13 cellular contexts compared by ENCODE assay signal in the genomic region with DNA sequence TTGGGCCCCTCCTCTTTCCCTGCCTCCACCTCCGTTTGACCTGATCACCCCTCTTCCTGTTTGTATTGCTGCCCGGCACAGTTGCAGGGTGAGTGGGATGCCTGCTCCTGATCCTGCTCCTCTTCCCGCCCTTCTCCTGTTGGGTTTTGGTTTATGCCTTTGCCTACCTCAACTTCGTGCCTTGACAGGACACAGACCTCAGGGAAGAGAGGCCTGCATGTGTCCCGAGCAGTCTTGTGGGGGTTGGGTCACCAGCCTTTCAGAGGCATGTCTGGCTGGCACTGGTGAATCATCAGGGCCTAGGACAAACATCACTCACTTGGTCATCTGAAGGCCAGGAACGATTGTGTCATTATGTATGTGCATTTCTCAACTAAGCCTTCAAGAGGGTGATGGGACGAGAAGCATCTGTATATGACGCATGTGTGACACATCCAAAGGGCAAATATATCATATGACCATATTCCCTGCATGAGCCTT. TPM values are rescaled to one million over a fixed set of nuclear protein-coding genes. Genes with fewer than 3 reads are reported as not detected.
A peak's percentile ranks its signal among the peaks of the same experiment; 100 is the strongest.
DNase-seq lines count a peak whose midpoint lies in the region; ATAC-seq, FAIRE-seq and TF ChIP-seq lines count a peak whose summit lies in the region.
"Had no signal": no experiment of that assay in that cellular context is flagged by ENCODE, and none has a peak within 500 bp of the region (broad histone marks: within the 10 kb centered on the region; RNA-seq: fewer than 3 reads in every experiment).

No MANE protein-coding gene starts in this region.

- TF ChIP-seq EP300 in A549 (IDR thresholded peaks at IDR 0.05), result peak; percentile 95 to 96; a peak in 4 of 5 replicates

- WGBS in A549 (ENCODE audit: missing lambda C conversion rate), result 2% methylated on average over 8 of the region's 8 CpGs
- WGBS in adrenal gland, 4 donors, result 41 to 46% (median 42%) methylated on average over 8 of the region's 8 CpGs
- 78 to 84% methylated on average over 8 of the region's 8 CpGs for WGBS in lower leg skin, 2 donors

- DNase-seq in A549 (ENCODE audit: low read depth in 1 of 2, low spot score in 1 of 2), result peak; percentile 96 to 99
- DNase-seq in HS-5 (ENCODE audit: low read depth), result peak; percentile 100
- peak; percentile 88 to 97 (median 94) for DNase-seq in adrenal gland
- DNase-seq in iris pigment epithelial cell (ENCODE audit: low read depth), result peak; percentile 94
- DNase-seq in GM19240 (ENCODE audit: insufficient read length, low spot score), result no peak
- no peak for DNase-seq in lower leg skin (ENCODE audit: low spot score in 2 of 2)
- DNase-seq: activated CD8-positive, alpha-beta memory T cell treated with anti-CD3 and anti-CD28 coated beads, Interleukin-2, amount 10 ng/mL, durations not matched to agents 7 days and 5 days; GOT3; NCI-H2171 treated with DMSO at 0.1 percent for 48 hours; pancreas had no signal

- POLR2A ChIA-PET in A549 (lab: Yijun Ruan, JAX), result no interaction called here

- ATAC-seq in A549 (peak; percentile 98 to 99), GM19035 (IDR thresholded peaks at IDR 0.05; ENCODE audit: unreplicated experiment) (no peak), GM18868 (IDR thresholded peaks at IDR 0.05; ENCODE audit: unreplicated experiment) (no peak)
- ATAC-seq: activated CD8-positive, alpha-beta memory T cell treated with anti-CD3 and anti-CD28 coated beads, Interleukin-2, amount 10 ng/mL, durations not matched to agents 7 days and 5 days had no signal

- peak overlapping the region; percentile 95 to 98 for H3K27ac ChIP-seq in A549
- H3K27ac ChIP-seq in adrenal gland, result peak overlapping the region; percentile 25 to 92 (median 63)
- H3K27ac ChIP-seq: BLaER1, pancreas had no signal

- TF ChIP-seq RAD21 in A549 (conservative IDR thresholded peaks at IDR 0.05 in 1 of 2, IDR thresholded peaks at IDR 0.05 in 1 of 2), result peak; percentile 13 to 62; a peak in 3 of 5 replicates

- TF ChIP-seq POLR2A in A549 (IDR thresholded peaks at IDR 0.05; ENCODE audit: low read length), result no peak
- peak in 1 of 2 donors; percentile 46 for TF ChIP-seq POLR2A in adrenal gland (IDR thresholded peaks at IDR 0.05)
- no peak for TF ChIP-seq POLR2A in lower leg skin (IDR thresholded peaks at IDR 0.05)

- no peak overlapping the region; the same call in 2 of the 3 replicates for H3K4me3 ChIP-seq in A549
- H3K4me3 ChIP-seq in adrenal gland, result no peak overlapping the region
- no peak overlapping the region for H3K4me3 ChIP-seq in lower leg skin (ENCODE audit: low read depth, poor library complexity, severe bottlenecking)
- H3K4me3 ChIP-seq: BLaER1, pancreas had no signal

- H3K4me1 ChIP-seq in A549 (peaks cover 61% of the 10 kb centered on the region), adrenal gland (replicated peaks in 1 of 2) (peaks cover 10 to 18% of the 10 kb centered on the region in 2 donors)
- H3K4me1 ChIP-seq: BLaER1, pancreas had no signal

- H3K36me3 ChIP-seq in adrenal gland (replicated peaks in 1 of 2), result no peaks in the 10 kb centered on the region
- H3K36me3 ChIP-seq: BLaER1, pancreas had no signal

- H3K9me3 ChIP-seq in A549 (peaks cover 7% of the 10 kb centered on the region; the same call in 1 of the 3 replicates), adrenal gland (replicated peaks in 1 of 3) (no peaks in the 10 kb centered on the region)
- H3K9me3 ChIP-seq: pancreas had no signal

- CTCF ChIA-PET in A549 (lab: Yijun Ruan, JAX), result interaction anchor here (1.3 kb wide), 1 partner anchor 149 kb away, joined by 3 read pairs; no protein-coding TSS in a partner anchor

- peak overlapping the region; percentile 76 for H3K4me2 ChIP-seq in A549
- H3K4me2 ChIP-seq: BLaER1 had no signal

- intact Hi-C loops in adrenal gland (cut with DNase I), result no loop called here
- intact Hi-C loops in lower leg skin (cut with DNase I; ENCODE audit: low total_unique reads), result no loop called here

- H3K27me3 ChIP-seq in adrenal gland, result no peaks in the 10 kb centered on the region
- H3K27me3 ChIP-seq: BLaER1, pancreas had no signal

- peak; percentile 100 for FAIRE-seq in A549 (lab: Jason Lieb, UNC)
- FAIRE-seq: pancreas had no signal

- TF ChIP-seq CTCF in A549 (IDR thresholded peaks at IDR 0.05), result no peak
- no peak for TF ChIP-seq CTCF in adrenal gland (IDR thresholded peaks at IDR 0.05)
- no peak for TF ChIP-seq CTCF in lower leg skin (IDR thresholded peaks at IDR 0.05)

TF ChIP-seq in A549, 52 proteins besides CTCF, POLR2A, EP300 and RAD21 (continues in another document):
- TF ChIP-seq MAZ (IDR thresholded peaks at IDR 0.05; ENCODE audit: borderline replicate concordance, low read depth, low read length), result no peak
- peak; percentile 64 for TF ChIP-seq MAFK (IDR thresholded peaks at IDR 0.05; ENCODE audit: partially characterized antibody)
- TF ChIP-seq, protein P1, sequence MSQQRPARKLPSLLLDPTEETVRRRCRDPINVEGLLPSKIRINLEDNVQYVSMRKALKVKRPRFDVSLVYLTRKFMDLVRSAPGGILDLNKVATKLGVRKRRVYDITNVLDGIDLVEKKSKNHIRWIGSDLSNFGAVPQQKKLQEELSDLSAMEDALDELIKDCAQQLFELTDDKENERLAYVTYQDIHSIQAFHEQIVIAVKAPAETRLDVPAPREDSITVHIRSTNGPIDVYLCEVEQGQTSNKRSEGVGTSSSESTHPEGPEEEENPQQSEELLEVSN (IDR thresholded peaks at IDR 0.05; ENCODE audit: borderline replicate concordance, low read depth), result peak; percentile 91
- TF ChIP-seq ZSCAN20 (CRISPR knock-in tag; IDR thresholded peaks at IDR 0.05), result peak; percentile 84
- TF ChIP-seq FOSL2 (IDR thresholded peaks at IDR 0.05), result peak; percentile 99
- TF ChIP-seq FOSL2 (CRISPR knock-in tag; IDR thresholded peaks at IDR 0.05), result peak; percentile 99
- no peak for TF ChIP-seq ZC3H11A (IDR thresholded peaks at IDR 0.05)
- TF ChIP-seq MYC (IDR thresholded peaks at IDR 0.05; ENCODE audit: borderline replicate concordance, low read length), result peak; percentile 80; the same call in 1 of the 2 replicates
- TF ChIP-seq CHD2 (IDR thresholded peaks at IDR 0.05; ENCODE audit: low read length, partially characterized antibody), result peak; percentile 60
- TF ChIP-seq ESRRA (IDR thresholded peaks at IDR 0.05; ENCODE audit: borderline replicate concordance, low read length), result no peak
- TF ChIP-seq, protein P2, sequence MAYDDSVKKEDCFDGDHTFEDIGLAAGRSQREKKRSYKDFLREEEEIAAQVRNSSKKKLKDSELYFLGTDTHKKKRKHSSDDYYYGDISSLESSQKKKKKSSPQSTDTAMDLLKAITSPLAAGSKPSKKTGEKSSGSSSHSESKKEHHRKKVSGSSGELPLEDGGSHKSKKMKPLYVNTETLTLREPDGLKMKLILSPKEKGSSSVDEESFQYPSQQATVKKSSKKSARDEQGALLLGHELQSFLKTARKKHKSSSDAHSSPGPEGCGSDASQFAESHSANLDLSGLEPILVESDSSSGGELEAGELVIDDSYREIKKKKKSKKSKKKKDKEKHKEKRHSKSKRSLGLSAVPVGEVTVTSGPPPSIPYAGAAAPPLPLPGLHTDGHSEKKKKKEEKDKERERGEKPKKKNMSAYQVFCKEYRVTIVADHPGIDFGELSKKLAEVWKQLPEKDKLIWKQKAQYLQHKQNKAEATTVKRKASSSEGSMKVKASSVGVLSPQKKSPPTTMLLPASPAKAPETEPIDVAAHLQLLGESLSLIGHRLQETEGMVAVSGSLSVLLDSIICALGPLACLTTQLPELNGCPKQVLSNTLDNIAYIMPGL (CRISPR knock-in tag; IDR thresholded peaks at IDR 0.05; ENCODE audit: borderline replicate concordance), result no peak
- TF ChIP-seq KDM1A (IDR thresholded peaks at IDR 0.05; ENCODE audit: low read depth), result no peak
- TF ChIP-seq JUN (IDR thresholded peaks at IDR 0.05), result peak; percentile 98
- no peak for TF ChIP-seq CBX8 (IDR thresholded peaks at IDR 0.05)
- TF ChIP-seq KDM5A (IDR thresholded peaks at IDR 0.05), result no peak
- peak; percentile 59; the same call in 1 of the 2 replicates for TF ChIP-seq NPAS2 (CRISPR knock-in tag; IDR thresholded peaks at IDR 0.05; ENCODE audit: borderline replicate concordance)
- TF ChIP-seq, protein P3, sequence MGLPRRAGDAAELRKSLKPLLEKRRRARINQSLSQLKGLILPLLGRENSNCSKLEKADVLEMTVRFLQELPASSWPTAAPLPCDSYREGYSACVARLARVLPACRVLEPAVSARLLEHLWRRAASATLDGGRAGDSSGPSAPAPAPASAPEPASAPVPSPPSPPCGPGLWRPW (IDR thresholded peaks at IDR 0.05), result peak; percentile 98
- peak; percentile 63 for TF ChIP-seq NFE2L2 (conservative IDR thresholded peaks at IDR 0.05; ENCODE audit: low read length)
- TF ChIP-seq HEYL (CRISPR knock-in tag; IDR thresholded peaks at IDR 0.05), result peak; percentile 95
- peak; percentile 82; the same call in 1 of the 2 replicates for TF ChIP-seq RARB (CRISPR knock-in tag; IDR thresholded peaks at IDR 0.05)
- no peak for TF ChIP-seq RNF2 (IDR thresholded peaks at IDR 0.05; ENCODE audit: borderline replicate concordance, low read depth)
- TF ChIP-seq CEBPB (IDR thresholded peaks at IDR 0.05), result peak; percentile 99
- no peak for TF ChIP-seq POLR2AphosphoS2 (conservative IDR thresholded peaks at IDR 0.05; ENCODE audit: low read length)
- no peak for TF ChIP-seq BHLHE40 (IDR thresholded peaks at IDR 0.05; ENCODE audit: low read depth, low read length)
- peak; percentile 50; the same call in 1 of the 2 replicates for TF ChIP-seq FOSB (CRISPR knock-in tag; IDR thresholded peaks at IDR 0.05)
- TF ChIP-seq FOXS1 (CRISPR knock-in tag; IDR thresholded peaks at IDR 0.05), result peak; percentile 53; the same call in 1 of the 2 replicates
- no peak for TF ChIP-seq TFCP2L1 (CRISPR knock-in tag; IDR thresholded peaks at IDR 0.05)
- peak; percentile 60; the same call in 2 of the 3 replicates for TF ChIP-seq SMC3 (IDR thresholded peaks at IDR 0.05)
- TF ChIP-seq RFX5 (IDR thresholded peaks at IDR 0.05), result no peak

RNA-seq across cellular contexts. Expression of a gene that starts 56.9 kb away (rescaled TPM):
- polyA plus RNA-seq in A549 (2011; rRNA removed) (18.6 and 18.9 TPM in 2 replicates), A549 (2017; fragmentation: RNase III; extraction: RNeasy Plus Mini Kit Qiagen cat#74134 plus additional on column Dnase treatment) (16.4 to 18.0 TPM (median 18.0 TPM) in 3 replicates), adrenal gland (1 to 10 TPM; 1.8 to 7.3 (median 2.6) TPM)
- polyA plus RNA-seq in A549 (2012; cell fraction: cytosol; rRNA removed), result 8.6 and 10.1 TPM in 2 replicates
- polyA plus RNA-seq in A549 (2012; cell fraction: nucleus; rRNA removed), result 9.6 and 11.6 TPM in 2 replicates
- polyA minus RNA-seq in A549 (2011; rRNA and poly(A)+ RNA removed), result 29.0 and 29.8 TPM in 2 replicates
- total RNA-seq in adrenal gland (10 to 100 TPM in 4 of 8 donors, 1 to 10 TPM in 4; 3.8 to 26.1 (median 10.0) TPM), lower leg skin (10 to 100 TPM in 2 of 4 donors, 1 to 10 TPM in 2; 2.4 to 18.8 (median 10.9) TPM)

Comparison
In these comparisons a context has a peak if more than half of its experiments do, and no peak if none do; other contexts are left out.
1. ATAC-seq: peak in A549 (2 of 2); none in GM19035 (single experiment) and GM18868 (single experiment).
2. DNase-seq: peak in A549 (2 of 2), HS-5 (single experiment), adrenal gland (7 of 7) and iris pigment epithelial cell (single experiment); none in GM19240 (single experiment) and lower leg skin (0 of 2).